ENCODE assay signal across 8 cellular contexts in the genomic region with DNA sequence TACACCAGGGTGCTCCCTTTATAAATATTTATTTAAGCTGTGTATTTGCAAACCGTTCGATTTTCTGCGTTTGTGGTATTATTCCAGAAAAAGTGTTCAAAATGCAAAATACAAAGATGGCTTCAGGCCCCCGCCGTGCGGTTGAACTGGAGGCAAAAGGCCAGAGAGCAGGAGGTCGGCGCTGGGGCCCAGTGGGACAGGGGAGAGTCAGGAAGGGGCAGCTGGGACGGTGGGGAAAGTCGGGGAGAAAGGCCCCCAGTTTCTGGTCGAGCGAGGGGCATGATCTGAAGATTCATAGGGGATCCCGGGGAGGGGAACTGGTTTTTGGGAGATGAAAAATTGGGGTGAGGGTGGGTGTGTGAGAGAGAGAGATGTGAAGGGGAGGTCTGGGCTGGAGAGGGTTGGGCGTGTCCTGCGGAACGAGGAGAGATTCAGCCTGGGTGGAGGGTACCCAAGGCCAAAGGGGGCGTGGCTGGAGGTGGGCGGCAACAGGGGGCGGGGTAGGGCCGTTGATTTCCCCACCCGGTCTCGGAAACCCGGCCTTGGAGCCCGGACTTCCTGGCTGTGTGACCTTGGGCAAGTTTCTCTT. TPM values are rescaled to one million over a fixed set of nuclear protein-coding genes. Genes with fewer than 3 reads are reported as not detected.
DNase-seq lines count a peak whose midpoint lies in the region; ATAC-seq and TF ChIP-seq lines count a peak whose summit lies in the region.
"Had no signal": no experiment of that assay in that cellular context is flagged by ENCODE, and none has a peak within 500 bp of the region (broad histone marks: within the 10 kb centered on the region; RNA-seq: fewer than 3 reads in every experiment).

No MANE protein-coding gene starts in this region.

- peak overlapping the region; percentile 94 to 98 for H3K4me3 Mint-ChIP-seq in stimulated activated naive CD8-positive, alpha-beta T cell treated with anti-CD3 and anti-CD28 coated beads, Interleukin-15, amount 100 ng/mL, for 72 hours

- ATAC-seq in lower lobe of right lung: peak; percentile 61 to 70
- ATAC-seq in stimulated activated naive CD8-positive, alpha-beta T cell treated with anti-CD3 and anti-CD28 coated beads, Interleukin-15, amount 100 ng/mL, for 72 hours: peak; percentile 21
- ATAC-seq in HG03097 (IDR thresholded peaks at IDR 0.05; ENCODE audit: low FRiP score, unreplicated experiment): no peak

- H3K4me1 ChIP-seq in ectodermal cell (ENCODE audit: control insufficient read depth, insufficient read depth, low read length) (peaks cover 19% of the 10 kb centered on the region), lower lobe of right lung (peaks cover 21% of the 10 kb centered on the region)

- H3K27ac Mint-ChIP-seq in stimulated activated naive CD8-positive, alpha-beta T cell treated with anti-CD3 and anti-CD28 coated beads, Interleukin-15, amount 100 ng/mL, for 72 hours: peak overlapping the region; percentile 40 to 90

- TF ChIP-seq CTCF in lower lobe of right lung (IDR thresholded peaks at IDR 0.05): no peak

- H3K36me3 ChIP-seq in ectodermal cell (ENCODE audit: control insufficient read depth, insufficient read depth, low read length) (no peaks in the 10 kb centered on the region), lower lobe of right lung (no peaks in the 10 kb centered on the region)

- WGBS in ectodermal cell, 2 experiments: 12 to 14% methylated on average over 24 of the region's 24 CpGs

- H3K27me3 Mint-ChIP-seq in stimulated activated naive CD8-positive, alpha-beta T cell treated with anti-CD3 and anti-CD28 coated beads, Interleukin-15, amount 100 ng/mL, for 72 hours: no peaks in the 10 kb centered on the region

- H3K4me3 ChIP-seq in ectodermal cell (ENCODE audit: insufficient read depth, low read depth, low read length): peak overlapping the region; percentile 60
- peak overlapping the region; percentile 76 for H3K4me3 ChIP-seq in lower lobe of right lung

- peaks cover 44% of the 10 kb centered on the region for H3K4me1 Mint-ChIP-seq in stimulated activated naive CD8-positive, alpha-beta T cell treated with anti-CD3 and anti-CD28 coated beads, Interleukin-15, amount 100 ng/mL, for 72 hours

- peak overlapping the region; percentile 74 for H3K27ac ChIP-seq in ectodermal cell (ENCODE audit: insufficient read depth, low read depth, low read length, poor library complexity, severe bottlenecking)
- H3K27ac ChIP-seq in lower lobe of right lung: peak overlapping the region; percentile 90

- H3K9me3 ChIP-seq in ectodermal cell (ENCODE audit: control insufficient read depth, low read length) (no peaks in the 10 kb centered on the region), lower lobe of right lung (no peaks in the 10 kb centered on the region)

- in situ Hi-C loops in G401 (cut with HindIII; ENCODE audit: low sequenced_read_pairs): no loop called here

- H3K9me3 Mint-ChIP-seq in stimulated activated naive CD8-positive, alpha-beta T cell treated with anti-CD3 and anti-CD28 coated beads, Interleukin-15, amount 100 ng/mL, for 72 hours: no peaks in the 10 kb centered on the region

- H3K27me3 ChIP-seq in ectodermal cell (ENCODE audit: control insufficient read depth, insufficient read depth, low read length, poor library complexity, severe bottlenecking) (peaks cover 29% of the 10 kb centered on the region), lower lobe of right lung (ENCODE audit: low read depth) (no peaks in the 10 kb centered on the region)

- peak; percentile 62 for DNase-seq in G401 (ENCODE audit: low spot score)
- DNase-seq in LoVo (ENCODE audit: low spot score): peak; percentile 58
- DNase-seq in UCSD-AML1 (lab: John Stamatoyannopoulos, UW; ENCODE audit: unreplicated experiment): peak; percentile 68
- peak; percentile 70 for DNase-seq in lower lobe of right lung
- DNase-seq in stimulated activated naive CD8-positive, alpha-beta T cell treated with anti-CD3 and anti-CD28 coated beads, Interleukin-15, amount 100 ng/mL, for 72 hours: peak in 1 of 2 donors; percentile 47

- intact Hi-C loops in lower lobe of right lung (cut with DNase I): no loop called here

RNA-seq across cellular contexts. Expression of a gene that starts 0.7 kb away (rescaled TPM):
- total RNA-seq in G401 (2014; rRNA removed; shearing (Covaris generic)): 186 and 197 TPM in 2 replicates
- 22.7 TPM for polyA plus RNA-seq in ectodermal cell (2013, experiment 1 of 4)
- polyA plus RNA-seq in ectodermal cell (2013, experiment 2 of 4): 26.4 TPM
- 26.7 TPM for polyA plus RNA-seq in ectodermal cell (2013, experiment 3 of 4)
- polyA plus RNA-seq in ectodermal cell (2013, experiment 4 of 4): 28.1 TPM
- 28.6 TPM for total RNA-seq in lower lobe of right lung

RNA-seq across cellular contexts. Expression of a gene that starts 3.8 kb away (rescaled TPM):
- total RNA-seq in G401 (2014; rRNA removed; shearing (Covaris generic)): not detected in 2 replicates
- not detected for polyA plus RNA-seq in ectodermal cell (2013, experiment 1 of 4)
- 0.50 TPM for polyA plus RNA-seq in ectodermal cell (2013, experiment 2 of 4)
- polyA plus RNA-seq in ectodermal cell (2013, experiment 3 of 4): 0.43 TPM
- polyA plus RNA-seq in ectodermal cell (2013, experiment 4 of 4): 0.28 TPM
- not detected for total RNA-seq in lower lobe of right lung
- total RNA-seq: pulmonary artery endothelial cell had no signal

RNA-seq across cellular contexts. Expression of a gene that starts 15.7 kb away (rescaled TPM):
- 13.3 and 27.6 TPM in 2 replicates for total RNA-seq in G401 (2014; rRNA removed; shearing (Covaris generic))
- 9.0 TPM for polyA plus RNA-seq in ectodermal cell (2013, experiment 1 of 4)
- polyA plus RNA-seq in ectodermal cell (2013, experiment 2 of 4): 10.6 TPM
- 9.4 TPM for polyA plus RNA-seq in ectodermal cell (2013, experiment 3 of 4)
- 9.4 TPM for polyA plus RNA-seq in ectodermal cell (2013, experiment 4 of 4)
- 7.1 TPM for total RNA-seq in lower lobe of right lung

RNA-seq across cellular contexts. Expression of a gene that starts 17.7 kb away (rescaled TPM):
- total RNA-seq in G401 (2014; rRNA removed; shearing (Covaris generic)): not detected in 2 replicates
- polyA plus RNA-seq in ectodermal cell (2013, experiment 1 of 4): 0.19 TPM
- polyA plus RNA-seq in ectodermal cell (2013, experiment 2 of 4): 0.20 TPM
- polyA plus RNA-seq in ectodermal cell (2013, experiment 3 of 4): 0.21 TPM
- polyA plus RNA-seq in ectodermal cell (2013, experiment 4 of 4): 0.28 TPM
- total RNA-seq in lower lobe of right lung: not detected
- total RNA-seq: pulmonary artery endothelial cell had no signal

RNA-seq across cellular contexts. Expression of a gene that starts 24.2 kb away (rescaled TPM):
- 143 and 157 TPM in 2 replicates for total RNA-seq in G401 (2014; rRNA removed; shearing (Covaris generic))
- polyA plus RNA-seq in ectodermal cell (2013, experiment 1 of 4): 70.2 TPM
- 71.7 TPM for polyA plus RNA-seq in ectodermal cell (2013, experiment 2 of 4)
- polyA plus RNA-seq in ectodermal cell (2013, experiment 3 of 4): 51.4 TPM
- polyA plus RNA-seq in ectodermal cell (2013, experiment 4 of 4): 68.8 TPM
- total RNA-seq in lower lobe of right lung: 16.6 TPM
